ENCODE assay signal across 10 cellular contexts in the genomic region with DNA sequence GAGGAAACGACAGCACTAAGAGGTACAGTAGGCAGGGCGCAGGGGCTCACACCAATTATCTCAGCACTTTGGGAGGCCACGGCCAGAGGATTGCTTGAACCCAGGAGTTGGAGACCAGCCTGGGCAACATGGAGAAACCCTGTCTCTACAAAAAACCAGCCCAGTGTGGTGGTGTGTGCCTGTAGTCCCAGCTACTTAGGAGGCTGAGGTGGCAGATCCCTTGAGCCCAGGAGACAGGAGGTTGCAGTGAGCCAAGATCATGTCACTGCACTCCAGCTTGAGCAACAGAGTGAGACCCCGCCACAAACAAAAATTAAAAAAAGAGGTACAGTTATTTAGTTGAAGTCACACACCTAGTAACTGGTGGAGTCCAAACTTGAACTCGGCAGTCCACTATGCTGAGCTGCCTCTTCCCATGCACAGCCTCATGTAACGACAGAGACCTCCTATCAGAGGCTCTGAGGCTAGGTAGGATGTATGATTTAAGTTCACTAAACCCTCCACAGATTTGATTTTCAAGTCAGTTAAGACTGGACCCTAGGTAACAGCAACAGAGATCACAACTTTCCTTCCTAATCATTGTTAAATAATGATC. TPM values are rescaled to one million over a fixed set of nuclear protein-coding genes. Genes with fewer than 3 reads are reported as not detected.
DNase-seq lines count a peak whose midpoint lies in the region; ATAC-seq and TF ChIP-seq lines count a peak whose summit lies in the region.
"Had no signal": no experiment of that assay in that cellular context is flagged by ENCODE, and none has a peak within 500 bp of the region (broad histone marks: within the 10 kb centered on the region; RNA-seq: fewer than 3 reads in every experiment).

No MANE protein-coding gene starts in this region.

- no peak for DNase-seq in DND-41
- DNase-seq in HFFc6, result no peak
- no peak for DNase-seq in activated CD4-positive, alpha-beta memory T cell treated with anti-CD3 and anti-CD28 coated beads, Interleukin-2, amount 10 ng/mL, durations not matched to agents 7 days and 5 days
- no peak for DNase-seq in naive thymus-derived CD8-positive, alpha-beta T cell
- no peak for DNase-seq in NCI-H774 (lab: John Stamatoyannopoulos, UW)
- no peak for DNase-seq in DMS153 treated with DMSO at 0.1 percent for 48 hours (lab: John Stamatoyannopoulos, UW; ENCODE audit: unreplicated experiment)
- DNase-seq: COR-L47, NCI-H1436 treated with DMSO at 0.1 percent for 48 hours had no signal

- CTCF ChIA-PET in activated CD4-positive, alpha-beta memory T cell treated with anti-CD3 and anti-CD28 coated beads, Interleukin-2, amount 10 ng/mL, durations not matched to agents 7 days and 5 days (lab: Charles Lee), result interaction anchor here (0.5 to 7.0 kb wide), 11 partner anchors 9 to 1115 kb away, joined by 3 to 55 read pairs (median 4); no protein-coding TSS in a partner anchor

- peak overlapping the region in 1 of 2 experiments; percentile 26; a peak in 2 of 4 replicates for H3K4me3 ChIP-seq in DND-41 (ENCODE audit: low read depth in 1 of 2, low read length in 2 of 2)

- H3K9me3 Mint-ChIP-seq in HFFc6, result no peaks in the 10 kb centered on the region
- H3K9me3 Mint-ChIP-seq in activated CD4-positive, alpha-beta memory T cell treated with anti-CD3 and anti-CD28 coated beads, Interleukin-2, amount 10 ng/mL, durations not matched to agents 7 days and 5 days, result no peaks in the 10 kb centered on the region
- no peaks in the 10 kb centered on the region for H3K9me3 Mint-ChIP-seq in naive thymus-derived CD8-positive, alpha-beta T cell

- H3K9ac ChIP-seq in DND-41 (ENCODE audit: low read depth, low read length), result peak overlapping the region; percentile 17; the same call in 1 of the 2 replicates

- H3K4me2 ChIP-seq in DND-41 (ENCODE audit: insufficient read depth, low read length), result peak overlapping the region; percentile 49

- H3K79me2 ChIP-seq in DND-41 (ENCODE audit: insufficient read depth, low read length), result peaks cover 100% of the 10 kb centered on the region

- no peak overlapping the region for H3K4me3 Mint-ChIP-seq in HFFc6
- peak overlapping the region; percentile 74 for H3K4me3 Mint-ChIP-seq in activated CD4-positive, alpha-beta memory T cell treated with anti-CD3 and anti-CD28 coated beads, Interleukin-2, amount 10 ng/mL, durations not matched to agents 7 days and 5 days
- peak overlapping the region; percentile 63 to 96 (median 82) for H3K4me3 Mint-ChIP-seq in naive thymus-derived CD8-positive, alpha-beta T cell

- H3K27ac Mint-ChIP-seq in HFFc6, result peak overlapping the region; percentile 54
- peak overlapping the region; percentile 80 for H3K27ac Mint-ChIP-seq in activated CD4-positive, alpha-beta memory T cell treated with anti-CD3 and anti-CD28 coated beads, Interleukin-2, amount 10 ng/mL, durations not matched to agents 7 days and 5 days
- peak overlapping the region; percentile 89 to 100 (median 97) for H3K27ac Mint-ChIP-seq in naive thymus-derived CD8-positive, alpha-beta T cell

- ATAC-seq in DND-41 (ENCODE audit: insufficient read depth, low read depth) (peak; percentile 7; the same call in 1 of the 3 replicates), GM21390 (IDR thresholded peaks at IDR 0.05; ENCODE audit: unreplicated experiment) (no peak), HG02870 (IDR thresholded peaks at IDR 0.05; ENCODE audit: unreplicated experiment) (no peak)
- peak; percentile 7 to 11 for ATAC-seq in naive thymus-derived CD8-positive, alpha-beta T cell

- peak overlapping the region; percentile 40 for H3K27ac ChIP-seq in DND-41 (ENCODE audit: low read length)

- no peak for TF ChIP-seq CTCF in DND-41 (IDR thresholded peaks at IDR 0.05; ENCODE audit: borderline replicate concordance, extremely low read depth, low read length, poor library complexity, severe bottlenecking)
- no peak for TF ChIP-seq CTCF in HFFc6 (IDR thresholded peaks at IDR 0.05)

- peaks cover 68% of the 10 kb centered on the region for H3K4me1 Mint-ChIP-seq in HFFc6 (ENCODE audit: low read depth)
- peaks cover 60% of the 10 kb centered on the region for H3K4me1 Mint-ChIP-seq in activated CD4-positive, alpha-beta memory T cell treated with anti-CD3 and anti-CD28 coated beads, Interleukin-2, amount 10 ng/mL, durations not matched to agents 7 days and 5 days
- H3K4me1 Mint-ChIP-seq in naive thymus-derived CD8-positive, alpha-beta T cell, result peaks cover 19 to 85% (median 51%) of the 10 kb centered on the region in 4 donors

- H4K20me1 ChIP-seq in DND-41 (ENCODE audit: insufficient read depth, low read length), result peaks cover 71% of the 10 kb centered on the region

- H3K27me3 ChIP-seq in DND-41 (ENCODE audit: insufficient read depth, low read length, poor library complexity), result no peaks in the 10 kb centered on the region

- peaks cover 2% of the 10 kb centered on the region; the same call in 1 of the 2 replicates for H3K27me3 Mint-ChIP-seq in HFFc6 (ENCODE audit: insufficient read depth)
- H3K27me3 Mint-ChIP-seq in activated CD4-positive, alpha-beta memory T cell treated with anti-CD3 and anti-CD28 coated beads, Interleukin-2, amount 10 ng/mL, durations not matched to agents 7 days and 5 days, result no peaks in the 10 kb centered on the region
- H3K27me3 Mint-ChIP-seq in naive thymus-derived CD8-positive, alpha-beta T cell, result no peaks in the 10 kb centered on the region

- no peaks in the 10 kb centered on the region for H3K9me3 ChIP-seq in DND-41 (ENCODE audit: insufficient read depth, low read length, severe bottlenecking)

- peaks cover 97% of the 10 kb centered on the region for H3K4me1 ChIP-seq in DND-41 (ENCODE audit: insufficient read depth, low read length)

- H3K36me3 ChIP-seq in DND-41 (ENCODE audit: insufficient read depth, low read length), result peaks cover 84% of the 10 kb centered on the region

- POLR2A ChIA-PET in activated CD4-positive, alpha-beta memory T cell treated with anti-CD3 and anti-CD28 coated beads, Interleukin-2, amount 10 ng/mL, durations not matched to agents 7 days and 5 days (lab: Charles Lee), result interaction anchor here (0.8 to 12.5 kb wide), 24 partner anchors 11 to 603 kb away, joined by 3 to 383 read pairs (median 6); partner anchors contain the start of gene STK17B
- POLR2A ChIA-PET in naive thymus-derived CD8-positive, alpha-beta T cell (lab: Charles Lee), result interaction anchor here (0.6 to 7.6 kb wide), 14 partner anchors 8 to 109 kb away, joined by 3 to 83 read pairs (median 6); partner anchors contain the start of gene STK17B

- H3K36me3 Mint-ChIP-seq in HFFc6 (ENCODE audit: low read depth), result peaks cover 26% of the 10 kb centered on the region
- H3K36me3 Mint-ChIP-seq in activated CD4-positive, alpha-beta memory T cell treated with anti-CD3 and anti-CD28 coated beads, Interleukin-2, amount 10 ng/mL, durations not matched to agents 7 days and 5 days (ENCODE audit: low read depth), result peaks cover 82% of the 10 kb centered on the region
- H3K36me3 Mint-ChIP-seq in naive thymus-derived CD8-positive, alpha-beta T cell, result peaks cover 23 to 75% (median 38%) of the 10 kb centered on the region in 3 donors

- H2AFZ ChIP-seq in DND-41 (ENCODE audit: low read depth, low read length), result no peak overlapping the region

RNA-seq across cellular contexts. Expression of gene STK17B, which starts 8.7 kb away (rescaled TPM):
- total RNA-seq in HFFc6 (2021; fragmentation: NEBNext Ultra II Directional; extraction: Animal tissue kit (Norgen Biotek cat#: 25700)), result 10 to 100 TPM; 26.7 to 39.8 (median 32.5) TPM
- 100 to 1,000 TPM; 365 to 367 TPM for total RNA-seq in activated CD4-positive, alpha-beta memory T cell treated with anti-CD3 and anti-CD28 coated beads, Interleukin-2, amount 10 ng/mL, durations not matched to agents 7 days and 5 days
- total RNA-seq in naive thymus-derived CD8-positive, alpha-beta T cell, result 100 to 1,000 TPM; 312 to 331 TPM
- polyA plus RNA-seq in naive thymus-derived CD8-positive, alpha-beta T cell, result 10 to 100 TPM; 73.5 to 98.3 (median 91.9) TPM

Comparison
In these comparisons a context has a peak if more than half of its experiments do, and no peak if none do; other contexts are left out.
1. ATAC-seq: peak in DND-41 (single experiment) and naive thymus-derived CD8-positive, alpha-beta T cell (2 of 2); none in GM21390 (single experiment) and HG02870 (single experiment).
2. RNA of gene STK17B, which starts 8.7 kb away (total RNA-seq): 365 to 367 TPM in activated CD4-positive, alpha-beta memory T cell treated with anti-CD3 and anti-CD28 coated beads, Interleukin-2, amount 10 ng/mL, durations not matched to agents 7 days and 5 days and 312 to 331 TPM in naive thymus-derived CD8-positive, alpha-beta T cell; 26.7 to 39.8 TPM in HFFc6; every median in the first group is over 4 times any median in the second.
3. Peak in every context shown above with its lines, with median percentiles within 50 percentile points of each other: H3K27ac Mint-ChIP-seq.